ENCODE assay signal across 17 cellular contexts in the genomic region with DNA sequence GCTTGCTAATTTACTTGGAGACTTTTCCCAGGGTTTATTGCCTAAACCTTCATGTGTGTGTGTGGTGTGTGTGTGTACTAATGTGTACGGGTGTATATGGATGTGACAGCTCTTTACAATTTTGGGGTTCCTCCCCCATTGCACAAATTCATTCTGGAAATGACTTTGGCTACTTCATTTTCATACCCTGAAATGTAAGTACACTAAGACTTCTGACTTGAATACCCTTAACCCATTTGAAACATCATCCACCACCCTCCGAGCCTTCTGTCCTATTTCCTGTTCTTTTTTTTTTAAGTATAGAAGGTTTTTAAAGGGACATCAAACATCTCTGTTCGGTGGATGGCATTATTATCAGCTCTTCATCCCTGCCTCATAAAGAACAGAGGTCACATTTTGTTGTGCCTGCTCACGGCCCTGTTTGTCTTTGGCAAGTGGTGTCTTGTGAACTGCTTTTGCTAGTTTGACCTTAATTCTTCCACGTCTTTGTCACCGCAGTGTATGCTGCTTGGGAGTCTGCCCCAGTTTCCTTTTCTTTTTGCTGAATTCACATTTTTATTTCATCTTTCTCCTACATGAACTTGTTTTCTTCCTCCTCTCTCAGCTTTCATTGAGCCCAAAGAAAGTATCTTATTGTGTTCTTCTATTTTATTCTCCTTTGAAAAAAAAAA.
DNase-seq lines count a peak whose midpoint lies in the region; ATAC-seq, FAIRE-seq and TF ChIP-seq lines count a peak whose summit lies in the region.
"Had no signal": no experiment of that assay in that cellular context is flagged by ENCODE, and none has a peak within 500 bp of the region (broad histone marks: within the 10 kb centered on the region; RNA-seq: fewer than 3 reads in every experiment).

No MANE protein-coding gene starts in this region.

- peak overlapping the region; percentile 46 for H3K27ac Mint-ChIP-seq in activated CD4-positive, alpha-beta T cell treated with anti-CD3 and anti-CD28 coated beads, Interleukin-2, amount 10 ng/mL, durations not matched to agents 7 days and 5 days
- peak overlapping the region; percentile 77 for H3K27ac Mint-ChIP-seq in activated naive CD8-positive, alpha-beta T cell
- H3K27ac Mint-ChIP-seq: neural progenitor cell had no signal

- no peak for DNase-seq in activated CD4-positive, alpha-beta T cell treated with anti-CD3 and anti-CD28 coated beads, Interleukin-2, amount 10 ng/mL, durations not matched to agents 7 days and 5 days
- no peak for DNase-seq in activated CD4-positive, alpha-beta T cell treated with anti-CD3 and anti-CD28 coated beads for 4 hours
- no peak for DNase-seq in lower lobe of right lung
- DNase-seq in GM19239 (ENCODE audit: insufficient read length, low spot score) = no peak
- DNase-seq in COLO668 (lab: John Stamatoyannopoulos, UW; ENCODE audit: unreplicated experiment) = no peak
- DNase-seq: DND-41; KBM-7; NCI-H2029 treated with DMSO at 0.1 percent for 48 hours; NK-92 treated with Interleukin-12 subunit alpha and Interleukin-12 subunit beta, amount 100 ng/mL, for 24 hours; SW 1271 had no signal

- no peak for TF ChIP-seq CTCF in lower lobe of right lung (IDR thresholded peaks at IDR 0.05)

- H3K4me3 ChIP-seq in lower lobe of right lung (no peak overlapping the region), subcutaneous abdominal adipose tissue (ENCODE audit: low read depth in 1 of 5, low read length in 5 of 5) (peak overlapping the region in 2 of 5 donors; percentile 5 to 30)
- H3K4me3 ChIP-seq: neural progenitor cell had no signal

- H3K4me1 ChIP-seq in lower lobe of right lung (peaks cover 38% of the 10 kb centered on the region), subcutaneous abdominal adipose tissue (ENCODE audit: control insufficient read depth in 5 of 5, insufficient read depth in 5 of 5, low read length in 5 of 5) (peaks cover 18 to 65% (median 59%) of the 10 kb centered on the region in 5 donors)

- H3K9ac ChIP-seq in subcutaneous abdominal adipose tissue (ENCODE audit: low read length in 5 of 5) = peak overlapping the region in 3 of 5 donors; percentile 3 to 71 (median 15)
- H3K9ac ChIP-seq: neural progenitor cell had no signal

- peaks cover 12% of the 10 kb centered on the region for H3K36me3 Mint-ChIP-seq in activated CD4-positive, alpha-beta T cell treated with anti-CD3 and anti-CD28 coated beads, Interleukin-2, amount 10 ng/mL, durations not matched to agents 7 days and 5 days (ENCODE audit: low read depth)
- H3K36me3 Mint-ChIP-seq in activated naive CD8-positive, alpha-beta T cell = peaks cover 3% of the 10 kb centered on the region
- H3K36me3 Mint-ChIP-seq: neural progenitor cell had no signal

- H3K27me3 Mint-ChIP-seq in activated CD4-positive, alpha-beta T cell treated with anti-CD3 and anti-CD28 coated beads, Interleukin-2, amount 10 ng/mL, durations not matched to agents 7 days and 5 days = no peaks in the 10 kb centered on the region
- no peaks in the 10 kb centered on the region for H3K27me3 Mint-ChIP-seq in activated naive CD8-positive, alpha-beta T cell

- H3K27ac ChIP-seq in lower lobe of right lung (peak overlapping the region; percentile 60), subcutaneous abdominal adipose tissue (ENCODE audit: low read depth, low read length) (peak overlapping the region; percentile 94)
- H3K27ac ChIP-seq: epithelial cell of prostate, neural progenitor cell had no signal

- intact Hi-C loops in lower lobe of right lung (cut with DNase I) = no loop called here

- FAIRE-seq in GM19239 (lab: Jason Lieb, UNC) = no peak
- FAIRE-seq: A204.1 had no signal

- no peaks in the 10 kb centered on the region for H3K9me3 ChIP-seq in lower lobe of right lung
- no peaks in the 10 kb centered on the region for H3K9me3 ChIP-seq in subcutaneous abdominal adipose tissue (ENCODE audit: control insufficient read depth in 5 of 5, low read length in 5 of 5)

- H3K4me1 Mint-ChIP-seq in activated CD4-positive, alpha-beta T cell treated with anti-CD3 and anti-CD28 coated beads, Interleukin-2, amount 10 ng/mL, durations not matched to agents 7 days and 5 days = peaks cover 48% of the 10 kb centered on the region
- H3K4me1 Mint-ChIP-seq in activated naive CD8-positive, alpha-beta T cell (ENCODE audit: low read depth) = peaks cover 48% of the 10 kb centered on the region

- POLR2A ChIA-PET in activated CD4-positive, alpha-beta T cell treated with anti-CD3 and anti-CD28 coated beads, Interleukin-2, amount 10 ng/mL, durations not matched to agents 7 days and 5 days (lab: Charles Lee) = no interaction called here

- peaks cover 8% of the 10 kb centered on the region for H3K9me3 Mint-ChIP-seq in activated CD4-positive, alpha-beta T cell treated with anti-CD3 and anti-CD28 coated beads, Interleukin-2, amount 10 ng/mL, durations not matched to agents 7 days and 5 days
- H3K9me3 Mint-ChIP-seq in activated naive CD8-positive, alpha-beta T cell (ENCODE audit: low read depth) = no peaks in the 10 kb centered on the region

- no peaks in the 10 kb centered on the region for H3K36me3 ChIP-seq in lower lobe of right lung
- no peaks in the 10 kb centered on the region for H3K36me3 ChIP-seq in subcutaneous abdominal adipose tissue (ENCODE audit: control insufficient read depth in 5 of 5, insufficient read depth in 5 of 5, low read length in 5 of 5)
- H3K36me3 ChIP-seq: neural progenitor cell had no signal

- peak overlapping the region; percentile 13 for H3K4me3 Mint-ChIP-seq in activated CD4-positive, alpha-beta T cell treated with anti-CD3 and anti-CD28 coated beads, Interleukin-2, amount 10 ng/mL, durations not matched to agents 7 days and 5 days
- H3K4me3 Mint-ChIP-seq in activated naive CD8-positive, alpha-beta T cell = peak overlapping the region; percentile 67
- H3K4me3 Mint-ChIP-seq: neural progenitor cell had no signal

- H3K27me3 ChIP-seq in lower lobe of right lung (ENCODE audit: low read depth) = no peaks in the 10 kb centered on the region
- no peaks in the 10 kb centered on the region for H3K27me3 ChIP-seq in subcutaneous abdominal adipose tissue (ENCODE audit: control insufficient read depth in 5 of 5, insufficient read depth in 4 of 5, low read length in 5 of 5)
- H3K27me3 ChIP-seq: neural progenitor cell had no signal

- no peak for ATAC-seq in lower lobe of right lung
- no peak for ATAC-seq in HG02763 (IDR thresholded peaks at IDR 0.05; ENCODE audit: unreplicated experiment)
- ATAC-seq: HCT116 had no signal

- CTCF ChIA-PET in activated CD4-positive, alpha-beta T cell treated with anti-CD3 and anti-CD28 coated beads, Interleukin-2, amount 10 ng/mL, durations not matched to agents 7 days and 5 days (lab: Charles Lee) = interaction anchor here (0.6 to 1.0 kb wide), 3 partner anchors 12 to 238 kb away, joined by 3 read pairs; no protein-coding TSS in a partner anchor
